Comparison of ENCODE assay signal across 15 cellular contexts in the genomic region with DNA sequence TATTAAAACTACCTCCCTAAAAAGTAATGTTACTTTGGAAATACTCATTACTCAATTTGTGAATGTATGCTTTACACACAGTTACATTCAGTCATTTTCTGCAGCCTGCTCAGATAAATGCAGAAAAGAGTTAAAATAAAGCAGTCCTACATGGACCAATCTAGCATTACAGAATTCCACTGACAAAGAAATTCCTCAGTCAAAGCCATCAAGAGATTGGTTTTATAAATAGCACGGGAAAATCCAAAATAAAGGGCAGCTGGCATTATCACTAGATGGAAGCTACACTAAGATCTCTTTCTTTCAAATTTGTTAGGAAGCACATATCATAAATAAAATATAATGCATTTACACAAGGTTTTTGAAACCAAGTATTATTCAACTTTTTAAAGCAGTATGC.
"Had no signal": no experiment of that assay in that cellular context is flagged by ENCODE, and none has a peak within 500 bp of the region (broad histone marks: within the 10 kb centered on the region; RNA-seq: fewer than 3 reads in every experiment).

No MANE protein-coding gene starts in this region.

- H3K9me3 Mint-ChIP-seq: natural killer cell had no signal

- DNase-seq: activated CD4-positive, alpha-beta T cell treated with anti-CD3 and anti-CD28 coated beads for 4 hours; activated T-cell treated with anti-CD3 and anti-CD28 coated beads, Interleukin-2, amount 50 U/mL, for 1 hour; amygdala; dorsolateral prefrontal cortex; hypothalamus; lower lobe of right lung; midbrain; natural killer cell; occipital lobe; SJCRH30; stimulated activated naive CD4-positive, alpha-beta T cell treated with Interleukin-2 at 50 U/mL for 16 hours; upper lobe of left lung had no signal

- H3K27ac ChIP-seq: lower lobe of right lung, prostate gland, SJCRH30, upper lobe of left lung had no signal

- H3K27me3 ChIP-seq: dorsolateral prefrontal cortex, SJCRH30, upper lobe of left lung had no signal

- H3K36me3 ChIP-seq: prostate gland had no signal

- H3K9me3 ChIP-seq: lower lobe of right lung, prostate gland, SJCRH30, upper lobe of left lung had no signal

- H3K4me3 Mint-ChIP-seq: natural killer cell had no signal

- H3K4me1 ChIP-seq: lower lobe of right lung, prostate gland, SJCRH30 had no signal

- ATAC-seq: esophagus mucosa, lower lobe of right lung, natural killer cell, sciatic nerve had no signal

- H3K4me3 ChIP-seq: dorsolateral prefrontal cortex, lower lobe of right lung, prostate gland, SJCRH30, upper lobe of left lung had no signal
